ENCODE assay signal across 17 cellular contexts in the genomic region with DNA sequence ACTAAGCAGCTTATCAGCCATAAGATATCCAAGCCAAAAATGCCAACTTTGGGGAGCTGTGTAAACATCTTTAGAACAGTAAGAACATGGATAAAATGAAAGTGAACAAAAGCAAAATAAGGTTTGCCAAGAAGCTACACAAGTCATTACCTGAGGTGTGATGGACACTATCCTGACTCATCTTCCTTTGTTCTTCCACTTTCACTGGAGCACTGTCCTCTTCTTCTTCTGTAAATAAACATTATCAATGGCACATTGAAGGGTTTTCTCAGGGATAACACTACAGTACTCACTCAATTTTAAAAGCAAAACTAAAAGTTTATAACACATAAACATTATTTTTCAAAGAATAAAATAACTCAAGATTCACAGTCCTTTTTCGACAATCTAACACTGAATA.
DNase-seq lines count a peak whose midpoint lies in the region; ATAC-seq and TF ChIP-seq lines count a peak whose summit lies in the region.
"Had no signal": no experiment of that assay in that cellular context is flagged by ENCODE, and none has a peak within 500 bp of the region (broad histone marks: within the 10 kb centered on the region; RNA-seq: fewer than 3 reads in every experiment).

No MANE protein-coding gene starts in this region.

- H3K4me3 Mint-ChIP-seq in nephron: peak overlapping the region in 1 of 3 experiments; percentile 30
- H3K4me3 Mint-ChIP-seq: CD4-positive, alpha-beta memory T cell had no signal

- ATAC-seq in GM18517 (IDR thresholded peaks at IDR 0.05; ENCODE audit: unreplicated experiment) (no peak), HG02678 (IDR thresholded peaks at IDR 0.05; ENCODE audit: unreplicated experiment) (no peak), GM21381 (IDR thresholded peaks at IDR 0.05; ENCODE audit: unreplicated experiment) (no peak)
- ATAC-seq: HCT116 had no signal

- TF ChIP-seq CTCF in epithelial cell of esophagus (IDR thresholded peaks at IDR 0.05; ENCODE audit: insufficient read depth, low read depth, low read length, missing control alignments) (no peak), nephron (IDR thresholded peaks at IDR 0.05; ENCODE audit: unreplicated experiment in 3 of 3) (no peak)

- no peaks in the 10 kb centered on the region for H3K9me3 Mint-ChIP-seq in nephron
- H3K9me3 Mint-ChIP-seq: CD4-positive, alpha-beta memory T cell had no signal

- peak overlapping the region in 2 of 3 experiments; percentile 62 to 92 for H3K27ac Mint-ChIP-seq in nephron
- H3K27ac Mint-ChIP-seq: CD4-positive, alpha-beta memory T cell had no signal

- H3K4me1 Mint-ChIP-seq in nephron: peaks cover 61% of the 10 kb centered on the region

- no peak overlapping the region for H3K4me3 ChIP-seq in epithelial cell of esophagus (ENCODE audit: low read length)
- H3K4me3 ChIP-seq: MG63 had no signal

- H3K27me3 Mint-ChIP-seq in nephron (ENCODE audit: low read depth): no peaks in the 10 kb centered on the region

- peak; percentile 4 for DNase-seq in DMS79 treated with DMSO at 0.1 percent for 48 hours (lab: John Stamatoyannopoulos, UW)
- DNase-seq in DMS79 (lab: John Stamatoyannopoulos, UW): no peak
- peak; percentile 20 for DNase-seq in M059J (ENCODE audit: low read depth)
- DNase-seq in epithelial cell of esophagus (ENCODE audit: low read depth): peak; percentile 40
- DNase-seq: CD4-positive, alpha-beta memory T cell; GF-D8; MG63; NCI-H1105; NCI-H1694; NCI-H345; NCI-H526; SHP77 treated with DMSO at 0.1 percent for 48 hours had no signal

- H3K36me3 Mint-ChIP-seq in nephron (ENCODE audit: low read depth): no peaks in the 10 kb centered on the region
- H3K36me3 Mint-ChIP-seq: CD4-positive, alpha-beta memory T cell had no signal
